Comparison of ENCODE assay signal across 16 cellular contexts in the genomic region with DNA sequence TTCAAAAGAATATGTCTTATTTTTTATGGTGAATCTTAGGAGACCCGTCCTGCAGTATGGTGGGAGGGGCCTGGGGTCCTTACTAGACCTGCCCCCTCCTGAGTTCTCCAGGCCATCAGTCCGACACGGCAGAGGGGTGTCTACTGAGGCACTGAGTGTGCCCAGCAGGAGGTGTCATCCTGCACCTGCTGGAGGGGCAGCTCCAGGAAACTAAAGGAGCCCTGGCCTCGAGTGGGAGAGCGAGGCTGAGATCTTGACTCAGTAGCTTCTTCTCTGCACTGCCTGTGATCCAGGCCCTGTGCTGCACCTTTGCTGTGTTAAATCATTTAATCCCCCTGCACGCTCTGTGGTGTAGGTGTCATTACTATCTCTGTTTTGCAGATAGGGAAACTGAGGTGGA.
A peak's percentile ranks its signal among the peaks of the same experiment; 100 is the strongest.
DNase-seq lines count a peak whose midpoint lies in the region; ATAC-seq and TF ChIP-seq lines count a peak whose summit lies in the region.
"Had no signal": no experiment of that assay in that cellular context is flagged by ENCODE, and none has a peak within 500 bp of the region (broad histone marks: within the 10 kb centered on the region; RNA-seq: fewer than 3 reads in every experiment).

No MANE protein-coding gene starts in this region.

- peak; percentile 3 for DNase-seq in D341Med (ENCODE audit: low spot score)
- peak; percentile 70 for DNase-seq in DMS79 treated with DMSO at 0.1 percent for 48 hours (lab: John Stamatoyannopoulos, UW)
- peak; percentile 10 for DNase-seq in lung (ENCODE audit: low spot score)
- peak; percentile 4 for DNase-seq in stomach
- DNase-seq in NCI-H1694 treated with DMSO at 0.1 percent for 48 hours (lab: John Stamatoyannopoulos, UW), result no peak
- DNase-seq: BE2C, Caco-2, DMS53, GOT3, H9, IMR-90 had no signal

- TF ChIP-seq CTCF in lung (IDR thresholded peaks at IDR 0.05; ENCODE audit: control extremely low read depth, extremely low read depth) (no peak), stomach (IDR thresholded peaks at IDR 0.05) (no peak)

- H3K4me1 ChIP-seq in lung (ENCODE audit: control insufficient read depth in 2 of 2, insufficient read depth in 2 of 2, low read length in 2 of 2) (no peaks in the 10 kb centered on the region), stomach (no peaks in the 10 kb centered on the region)
- H3K4me1 ChIP-seq: A549, BE2C, Caco-2 had no signal

- no peak for ATAC-seq in lung (ENCODE audit: insufficient read depth, low FRiP score)
- ATAC-seq in HG02840 (IDR thresholded peaks at IDR 0.05; ENCODE audit: low FRiP score, unreplicated experiment), result no peak
- no peak for ATAC-seq in GM18502 (IDR thresholded peaks at IDR 0.05; ENCODE audit: poor library complexity, unreplicated experiment)
- ATAC-seq: A549; CD8-positive, alpha-beta T cell; GM12878 had no signal

- intact Hi-C loops in stomach (cut with DNase I; ENCODE audit: low total_unique reads), result no loop called here

- no peak overlapping the region for H3K27ac ChIP-seq in lung (ENCODE audit: low read depth in 1 of 2, low read length in 1 of 2)
- H3K27ac ChIP-seq in stomach, result no peak overlapping the region
- H3K27ac ChIP-seq: A549 had no signal

- no peak overlapping the region for H3K4me3 ChIP-seq in lung
- H3K4me3 ChIP-seq in stomach, result no peak overlapping the region
- H3K4me3 ChIP-seq: A549, GM12878 had no signal

- no peaks in the 10 kb centered on the region for H3K27me3 ChIP-seq in lung (ENCODE audit: control insufficient read depth, insufficient read depth)
- peaks cover 0 to 53% (median 9%) of the 10 kb centered on the region in 3 donors for H3K27me3 ChIP-seq in stomach
- H3K27me3 ChIP-seq: BE2C had no signal

- no peak for TF ChIP-seq POLR2A in stomach (IDR thresholded peaks at IDR 0.05)

- 59 to 68% methylated on average over 6 of the region's 6 CpGs for WGBS in lung, 2 donors
- 49 to 69% (median 60%) methylated on average over 6 of the region's 6 CpGs for WGBS in stomach, 5 donors

- no peak for TF ChIP-seq EP300 in stomach (IDR thresholded peaks at IDR 0.05)

- H3K9me3 ChIP-seq in lung (ENCODE audit: control insufficient read depth in 2 of 2, insufficient read depth in 1 of 2, low read length in 1 of 2), result peaks cover 0 to 3% of the 10 kb centered on the region in 2 donors
- peaks cover 0 to under 1% (median 0%) of the 10 kb centered on the region in 4 donors for H3K9me3 ChIP-seq in stomach
- H3K9me3 ChIP-seq: A549, BE2C, Caco-2 had no signal

- no peaks in the 10 kb centered on the region for H3K36me3 ChIP-seq in lung (ENCODE audit: control insufficient read depth in 2 of 2, insufficient read depth in 2 of 2, low read length in 2 of 2)
- no peaks in the 10 kb centered on the region for H3K36me3 ChIP-seq in stomach
- H3K36me3 ChIP-seq: BE2C had no signal
